Comparison of ENCODE assay signal across 24 cellular contexts in genomic region chr15:88695595-88696186, GRCh38.
"Had no signal": no experiment of that assay in that cellular context is flagged by ENCODE, and none has a peak within 500 bp of the region (broad histone marks: within the 10 kb centered on the region; RNA-seq: fewer than 3 reads in every experiment).

No MANE protein-coding gene starts in this region.

- FAIRE-seq: K562 had no signal

- H3K27ac ChIP-seq: breast epithelium, SK-N-MC, VCaP had no signal

- ATAC-seq: activated CD8-positive, alpha-beta T cell treated with anti-CD3 and anti-CD28 coated beads, Interleukin-2, amount 10 ng/mL, durations not matched to agents 7 days and 5 days; K562; Right ventricle myocardium inferior had no signal

- H3K4me3 ChIP-seq: breast epithelium, K562, SK-N-MC had no signal

- H3K27ac Mint-ChIP-seq: activated CD8-positive, alpha-beta T cell treated with anti-CD3 and anti-CD28 coated beads, Interleukin-2, amount 10 ng/mL, durations not matched to agents 7 days and 5 days; activated naive CD4-positive, alpha-beta T cell treated with anti-CD3 and anti-CD28 coated beads, Interleukin-2, amount 50 U/mL, for 24 hours had no signal

- DNase-seq: activated CD4-positive, alpha-beta T cell treated with anti-CD3 and anti-CD28 coated beads for 4 hours; activated CD8-positive, alpha-beta memory T cell treated with anti-CD3 and anti-CD28 coated beads, Interleukin-2, amount 50 U/mL, for 48 hours; activated CD8-positive, alpha-beta T cell treated with anti-CD3 and anti-CD28 coated beads, Interleukin-2, amount 10 ng/mL, durations not matched to agents 7 days and 5 days; activated T-cell treated with anti-CD3 and anti-CD28 coated beads, Interleukin-2, amount 50 U/mL, for 1 hour; aorta; central memory CD4-positive, alpha-beta T cell; Karpas-422; MM.1S; NCI-H1105; NCI-H1436 treated with DMSO at 0.1 percent for 48 hours; NCI-H187; NCI-H2081; NCI-H2171 treated with DMSO at 0.1 percent for 48 hours; NCI-H226; NCI-H526; NCI-H82; RPMI8226; T-helper 1 cell had no signal

- H3K4me3 Mint-ChIP-seq: activated CD8-positive, alpha-beta T cell treated with anti-CD3 and anti-CD28 coated beads, Interleukin-2, amount 10 ng/mL, durations not matched to agents 7 days and 5 days; activated naive CD4-positive, alpha-beta T cell treated with anti-CD3 and anti-CD28 coated beads, Interleukin-2, amount 50 U/mL, for 24 hours had no signal

- H3K4me1 ChIP-seq: breast epithelium had no signal

- H3K36me3 ChIP-seq: breast epithelium had no signal

- H3K9me3 ChIP-seq: breast epithelium had no signal

- H3K4me1 Mint-ChIP-seq: activated naive CD4-positive, alpha-beta T cell treated with anti-CD3 and anti-CD28 coated beads, Interleukin-2, amount 50 U/mL, for 24 hours had no signal

- H3K36me3 Mint-ChIP-seq: activated naive CD4-positive, alpha-beta T cell treated with anti-CD3 and anti-CD28 coated beads, Interleukin-2, amount 50 U/mL, for 24 hours had no signal

- H3K9me3 Mint-ChIP-seq: activated naive CD4-positive, alpha-beta T cell treated with anti-CD3 and anti-CD28 coated beads, Interleukin-2, amount 50 U/mL, for 24 hours had no signal
